ENCODE assay signal across 16 cellular contexts in the genomic region with DNA sequence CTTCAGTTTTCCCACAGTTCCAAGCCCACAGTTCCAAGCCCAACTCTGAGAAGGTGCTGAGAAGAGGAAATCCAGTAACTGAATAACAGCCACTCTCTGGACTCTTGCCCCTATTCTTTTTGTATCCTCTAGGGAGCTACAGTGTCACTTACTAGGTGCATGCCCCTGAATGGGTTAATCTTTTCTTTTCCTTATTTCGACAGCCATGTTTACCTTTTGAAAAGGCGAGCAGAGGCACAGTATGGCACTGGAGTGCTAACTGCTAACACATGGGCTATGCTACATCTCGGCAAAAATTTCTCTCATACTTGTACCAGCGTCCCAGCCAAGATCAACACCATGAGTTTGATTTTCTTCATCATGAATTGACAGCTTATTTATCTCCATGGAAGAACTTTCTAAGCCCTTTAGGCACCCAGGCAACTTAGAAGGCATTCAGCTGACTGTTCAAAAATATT.
A peak's percentile ranks its signal among the peaks of the same experiment; 100 is the strongest.
DNase-seq lines count a peak whose midpoint lies in the region; ATAC-seq and TF ChIP-seq lines count a peak whose summit lies in the region.
"Had no signal": no experiment of that assay in that cellular context is flagged by ENCODE, and none has a peak within 500 bp of the region (broad histone marks: within the 10 kb centered on the region; RNA-seq: fewer than 3 reads in every experiment).

No MANE protein-coding gene starts in this region.

- DNase-seq in fibroblast of peridontal ligament (ENCODE audit: extremely low read depth) (peak; percentile 79), gastrocnemius medialis (no peak), T1000 (lab: John Stamatoyannopoulos, UW) (no peak)
- DNase-seq: cortex of kidney, immature natural killer cell, mucosa of descending colon, OCI-M1, SW 1271, WERI-Rb-1 had no signal

- no peak for ATAC-seq in gastrocnemius medialis
- no peak for ATAC-seq in HG02610 (IDR thresholded peaks at IDR 0.05; ENCODE audit: unreplicated experiment)
- ATAC-seq in GM18870 (IDR thresholded peaks at IDR 0.05; ENCODE audit: unreplicated experiment) = no peak
- no peak for ATAC-seq in HG03097 (IDR thresholded peaks at IDR 0.05; ENCODE audit: low FRiP score, unreplicated experiment)
- ATAC-seq: activated naive CD4-positive, alpha-beta T cell treated with anti-CD3 and anti-CD28 coated beads, Interleukin-2, amount 50 U/mL, for 72 hours; HCT116; mucosa of descending colon had no signal

- H3K27me3 ChIP-seq in DOHH2 (ENCODE audit: control insufficient read depth, low read length) (no peaks in the 10 kb centered on the region), OCI-LY3 (ENCODE audit: low read depth, low read length) (no peaks in the 10 kb centered on the region), gastrocnemius medialis (no peaks in the 10 kb centered on the region)

- in situ Hi-C loops in gastrocnemius medialis (cut with MboI; ENCODE audit: low sequenced_read_pairs in 4 of 4) = no loop called here

- H3K36me3 ChIP-seq in DOHH2 (ENCODE audit: control insufficient read depth, low read length) (no peaks in the 10 kb centered on the region; the same call in 1 of the 2 replicates), OCI-LY3 (replicated peaks; ENCODE audit: low read depth, low read length) (no peaks in the 10 kb centered on the region), gastrocnemius medialis (no peaks in the 10 kb centered on the region)
- H3K36me3 ChIP-seq: WERI-Rb-1 had no signal

- H3K9me2 ChIP-seq in DOHH2 (replicated peaks; ENCODE audit: control insufficient read depth, low read length) = no peaks in the 10 kb centered on the region

- no peak for TF ChIP-seq CTCF in DOHH2 (IDR thresholded peaks at IDR 0.05; ENCODE audit: low read depth, low read length, poor library complexity, severe bottlenecking)
- TF ChIP-seq CTCF in OCI-LY3 (IDR thresholded peaks at IDR 0.05; ENCODE audit: low read depth, low read length) = no peak
- no peak for TF ChIP-seq CTCF in gastrocnemius medialis (IDR thresholded peaks at IDR 0.05 in 4 of 5, conservative IDR thresholded peaks at IDR 0.05 in 1 of 5)

- H3K4me2 ChIP-seq in DOHH2 (ENCODE audit: low read length) = peak overlapping the region; percentile 85
- peak overlapping the region; percentile 85 for H3K4me2 ChIP-seq in OCI-LY3 (ENCODE audit: low read length)

- TF ChIP-seq POLR2A in gastrocnemius medialis (IDR thresholded peaks at IDR 0.05) = no peak

- H4K20me1 ChIP-seq in DOHH2 (ENCODE audit: control insufficient read depth, insufficient read depth, low read depth, low read length) = no peaks in the 10 kb centered on the region
- no peaks in the 10 kb centered on the region for H4K20me1 ChIP-seq in OCI-LY3 (ENCODE audit: insufficient read depth, low read length)

- H3K27ac ChIP-seq in DOHH2 (ENCODE audit: low read depth, low read length) (peak overlapping the region; percentile 93), OCI-LY3 (ENCODE audit: low read length) (peak overlapping the region; percentile 91), gastrocnemius medialis (peak overlapping the region; percentile 41 to 61 (median 52))
- H3K27ac ChIP-seq: WERI-Rb-1 had no signal

- H2AFZ ChIP-seq in OCI-LY3 (ENCODE audit: low read depth, low read length) = no peak overlapping the region

- H3K9ac ChIP-seq in OCI-LY3 (ENCODE audit: low read length) = peak overlapping the region; percentile 58

- H3K4me3 ChIP-seq in DOHH2 (ENCODE audit: low read length) (peak overlapping the region; percentile 66), OCI-LY3 (ENCODE audit: low read length) (peak overlapping the region; percentile 52), gastrocnemius medialis (no peak overlapping the region)
- H3K4me3 ChIP-seq: mucosa of descending colon had no signal

- H3K9me3 ChIP-seq in DOHH2 (ENCODE audit: control insufficient read depth, insufficient read depth, low read length) (no peaks in the 10 kb centered on the region), OCI-LY3 (ENCODE audit: insufficient read depth, low read length) (no peaks in the 10 kb centered on the region), gastrocnemius medialis (no peaks in the 10 kb centered on the region)
- H3K9me3 ChIP-seq: mucosa of descending colon had no signal

- H3F3A ChIP-seq in DOHH2 (ENCODE audit: control insufficient read depth, insufficient read depth) = peaks cover 29% of the 10 kb centered on the region

- intact Hi-C loops in gastrocnemius medialis (cut with DNase I; ENCODE audit: low total_unique reads) = loop anchor here (10.0 kb wide), 1 partner anchor 178 kb away; no protein-coding TSS in a partner anchor

- peaks cover 93% of the 10 kb centered on the region for H3K4me1 ChIP-seq in DOHH2 (ENCODE audit: control insufficient read depth, low read length)
- peaks cover 98% of the 10 kb centered on the region for H3K4me1 ChIP-seq in OCI-LY3 (ENCODE audit: low read length)
- peaks cover 16 to 20% of the 10 kb centered on the region in 2 donors for H3K4me1 ChIP-seq in gastrocnemius medialis

- peaks cover 68% of the 10 kb centered on the region for H3K79me2 ChIP-seq in DOHH2 (ENCODE audit: control insufficient read depth, low read length)
- peaks cover 52% of the 10 kb centered on the region for H3K79me2 ChIP-seq in OCI-LY3 (ENCODE audit: low read length)

Comparison
In these comparisons a context has a peak if more than half of its experiments do, and no peak if none do; other contexts are left out.
1. H3K4me3 ChIP-seq: peak in DOHH2 (single experiment) and OCI-LY3 (single experiment); none in gastrocnemius medialis (0 of 4).
2. Peak in every context shown above with its lines, with median percentiles within 50 percentile points of each other: H3K27ac ChIP-seq.